ENCODE assay signal across 10 cellular contexts in the genomic region with DNA sequence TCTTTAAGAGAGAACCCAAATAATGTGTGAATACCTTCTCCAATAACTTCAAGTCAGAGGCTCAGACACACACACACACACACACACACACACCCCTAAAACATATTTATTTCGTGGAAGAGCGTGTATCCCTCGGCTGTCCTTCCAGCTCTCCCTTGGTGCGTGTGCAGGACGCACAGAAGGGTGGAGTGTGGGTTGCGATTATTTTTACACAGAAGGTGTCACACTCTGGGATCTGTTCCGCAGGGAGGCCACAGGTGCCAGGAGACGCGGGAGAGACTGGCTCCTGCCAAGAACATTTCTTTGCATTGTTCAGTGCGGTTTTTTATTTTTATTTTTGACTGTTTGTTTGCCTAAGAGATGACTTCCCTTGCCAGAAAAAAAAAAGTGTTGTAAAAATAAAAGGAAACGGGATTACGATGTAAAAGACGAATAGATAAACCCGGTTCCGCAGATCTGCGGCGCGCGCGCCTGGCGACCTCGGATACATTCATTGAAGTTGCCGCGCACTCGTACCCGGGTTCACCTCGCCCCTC. TPM values are rescaled to one million over a fixed set of nuclear protein-coding genes. Genes with fewer than 3 reads are reported as not detected.
DNase-seq lines count a peak whose midpoint lies in the region; ATAC-seq and TF ChIP-seq lines count a peak whose summit lies in the region.
"Had no signal": no experiment of that assay in that cellular context is flagged by ENCODE, and none has a peak within 500 bp of the region (broad histone marks: within the 10 kb centered on the region; RNA-seq: fewer than 3 reads in every experiment).

No MANE protein-coding gene starts in this region.

- intact Hi-C loops in right cardiac atrium (cut with DNase I): no loop called here
- intact Hi-C loops in Right ventricle myocardium inferior (cut with DNase I): no loop called here
- intact Hi-C loops in ascending aorta (cut with DNase I): no loop called here
- intact Hi-C loops in mucosa of descending colon (cut with DNase I, micrococcal nuclease): no loop called here
- intact Hi-C loops in upper lobe of right lung (cut with DNase I): no loop called here

- H3K4me3 ChIP-seq in right cardiac atrium (ENCODE audit: low read length): peak overlapping the region; percentile 24
- H3K4me3 ChIP-seq in ascending aorta: peak overlapping the region; percentile 18 to 34
- H3K4me3 ChIP-seq in mucosa of descending colon: no peak overlapping the region
- no peak overlapping the region for H3K4me3 ChIP-seq in upper lobe of right lung

- no peaks in the 10 kb centered on the region for H3K27me3 ChIP-seq in right cardiac atrium (ENCODE audit: control insufficient read depth, insufficient read depth)
- H3K27me3 ChIP-seq in ascending aorta: peaks cover 23% of the 10 kb centered on the region
- peaks cover 95% of the 10 kb centered on the region for H3K27me3 ChIP-seq in upper lobe of right lung

- H3K9me3 ChIP-seq in right cardiac atrium (ENCODE audit: control insufficient read depth, low read length) (no peaks in the 10 kb centered on the region), ascending aorta (no peaks in the 10 kb centered on the region), mucosa of descending colon (no peaks in the 10 kb centered on the region), upper lobe of right lung (no peaks in the 10 kb centered on the region)
- H3K9me3 ChIP-seq: testis had no signal

- 6% methylated on average over 27 of the region's 27 CpGs for WGBS in right cardiac atrium

- ATAC-seq in right cardiac atrium (no peak), Right ventricle myocardium inferior (no peak), mucosa of descending colon (peak; percentile 14), upper lobe of right lung (no peak)

- no peak overlapping the region for H3K27ac ChIP-seq in right cardiac atrium (ENCODE audit: low read length)
- no peak overlapping the region for H3K27ac ChIP-seq in ascending aorta
- H3K27ac ChIP-seq in upper lobe of right lung: no peak overlapping the region
- H3K27ac ChIP-seq: testis had no signal

- DNase-seq in right cardiac atrium: no peak
- no peak for DNase-seq in Right ventricle myocardium inferior (ENCODE audit: missing footprints)
- DNase-seq in ascending aorta (ENCODE audit: low spot score in 2 of 2): no peak
- no peak for DNase-seq in mucosa of descending colon
- peak; percentile 40 for DNase-seq in upper lobe of right lung
- DNase-seq in NCI-H2227 treated with DMSO at 0.1 percent for 48 hours (lab: John Stamatoyannopoulos, UW): no peak
- no peak for DNase-seq in AML-193 (lab: John Stamatoyannopoulos, UW)
- DNase-seq in hippocampal formation (lab: John Stamatoyannopoulos, UW): no peak
- DNase-seq: cerebellar nuclear complex, testis had no signal

- H3K4me1 ChIP-seq in right cardiac atrium (ENCODE audit: control insufficient read depth, insufficient read depth, low read length) (peaks cover 5% of the 10 kb centered on the region), ascending aorta (peaks cover 8 to 11% of the 10 kb centered on the region in 2 donors), mucosa of descending colon (ENCODE audit: low read depth) (peaks cover 15% of the 10 kb centered on the region), upper lobe of right lung (peaks cover 17% of the 10 kb centered on the region)

- TF ChIP-seq CTCF in ascending aorta (IDR thresholded peaks at IDR 0.05) (no peak), mucosa of descending colon (IDR thresholded peaks at IDR 0.05) (no peak), upper lobe of right lung (IDR thresholded peaks at IDR 0.05) (no peak)

- H3K36me3 ChIP-seq in ascending aorta (no peaks in the 10 kb centered on the region), mucosa of descending colon (ENCODE audit: low read depth) (no peaks in the 10 kb centered on the region), upper lobe of right lung (no peaks in the 10 kb centered on the region)

RNA-seq across cellular contexts. Expression of a gene that starts 11.9 kb away (rescaled TPM):
- total RNA-seq in right cardiac atrium: 1 to 10 TPM in 1 of 4 donors, under 1 TPM in 2, not detected in 1; 0.37 to 1.0 (median 0.65) TPM
- 1.2 TPM for polyA plus RNA-seq in right cardiac atrium
- total RNA-seq in Right ventricle myocardium inferior: 0.30 TPM
- 1.7 TPM for total RNA-seq in ascending aorta
- total RNA-seq in mucosa of descending colon: under 1 TPM in 1 of 3 donors, not detected in 2; 0.47 TPM
- total RNA-seq in upper lobe of right lung: 0.93 TPM

RNA-seq across cellular contexts. Expression of a gene that starts 47.2 kb away (rescaled TPM):
- under 1 TPM in 2 of 4 donors, not detected in 2; 0.26 to 0.84 TPM for total RNA-seq in right cardiac atrium
- 0.93 TPM for polyA plus RNA-seq in right cardiac atrium
- total RNA-seq in Right ventricle myocardium inferior: not detected
- total RNA-seq in ascending aorta: not detected
- not detected for total RNA-seq in mucosa of descending colon
- 2.1 TPM for total RNA-seq in upper lobe of right lung

RNA-seq across cellular contexts. Expression of a gene that starts 52.8 kb away (rescaled TPM):
- under 1 TPM in 3 of 4 donors, not detected in 1; 0.20 to 0.23 (median 0.21) TPM for total RNA-seq in right cardiac atrium
- polyA plus RNA-seq in right cardiac atrium: 0.18 TPM
- total RNA-seq in Right ventricle myocardium inferior: 0.41 TPM
- total RNA-seq in ascending aorta: not detected
- under 1 TPM in 2 of 3 donors, not detected in 1; 0.19 to 0.61 TPM for total RNA-seq in mucosa of descending colon
- total RNA-seq in upper lobe of right lung: 3.6 TPM

Comparison
In these comparisons a context has a peak if more than half of its experiments do, and no peak if none do; other contexts are left out.
1. H3K4me3 ChIP-seq: peak in right cardiac atrium (single experiment) and ascending aorta (2 of 2); none in mucosa of descending colon (single experiment) and upper lobe of right lung (single experiment).